In the genomic region with DNA sequence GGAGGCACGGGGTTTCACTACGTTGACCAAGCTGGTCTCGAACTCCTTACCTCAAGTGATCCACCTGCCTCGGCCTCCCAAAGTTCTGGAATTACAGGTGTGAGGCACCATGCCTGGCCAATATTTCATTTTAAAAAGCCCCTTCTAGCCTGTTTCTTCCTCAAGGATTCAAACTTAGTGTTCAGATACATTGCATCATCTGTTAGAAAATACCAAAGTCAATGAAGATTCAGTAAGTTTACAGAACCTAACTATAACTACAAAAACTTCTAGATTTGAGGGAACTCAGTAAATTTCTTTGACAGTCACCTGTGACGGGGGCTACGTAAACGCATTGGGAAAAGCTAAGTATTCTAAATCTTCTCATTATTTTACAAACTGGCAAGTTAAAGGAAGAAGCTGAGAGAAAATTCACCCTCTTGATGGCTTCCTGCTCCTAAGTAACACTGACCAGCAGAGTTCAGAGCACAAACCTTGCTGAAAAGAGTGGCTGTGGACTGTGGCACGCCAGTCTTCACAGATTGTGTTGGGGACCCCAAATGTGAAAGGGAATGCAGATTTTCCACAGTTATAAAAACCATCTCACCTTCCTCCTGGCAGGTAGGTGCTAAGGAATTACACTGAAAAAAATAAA, we compare ENCODE assay signal across 1 cellular context.
TF ChIP-seq lines count a peak whose summit lies in the region.

No MANE protein-coding gene starts in this region.

TF ChIP-seq in H1, 55 proteins besides CTCF, POLR2A, EP300 and RAD21:
- no peak for TF ChIP-seq SP4 (IDR thresholded peaks at IDR 0.05; ENCODE audit: low read length)
- TF ChIP-seq RNF2 (IDR thresholded peaks at IDR 0.05; ENCODE audit: borderline replicate concordance, low read depth, low read length, missing control alignments, poor library complexity, severe bottlenecking) = no peak
- TF ChIP-seq, protein P1, sequence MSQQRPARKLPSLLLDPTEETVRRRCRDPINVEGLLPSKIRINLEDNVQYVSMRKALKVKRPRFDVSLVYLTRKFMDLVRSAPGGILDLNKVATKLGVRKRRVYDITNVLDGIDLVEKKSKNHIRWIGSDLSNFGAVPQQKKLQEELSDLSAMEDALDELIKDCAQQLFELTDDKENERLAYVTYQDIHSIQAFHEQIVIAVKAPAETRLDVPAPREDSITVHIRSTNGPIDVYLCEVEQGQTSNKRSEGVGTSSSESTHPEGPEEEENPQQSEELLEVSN (IDR thresholded peaks at IDR 0.05) = no peak
